In the genomic region with DNA sequence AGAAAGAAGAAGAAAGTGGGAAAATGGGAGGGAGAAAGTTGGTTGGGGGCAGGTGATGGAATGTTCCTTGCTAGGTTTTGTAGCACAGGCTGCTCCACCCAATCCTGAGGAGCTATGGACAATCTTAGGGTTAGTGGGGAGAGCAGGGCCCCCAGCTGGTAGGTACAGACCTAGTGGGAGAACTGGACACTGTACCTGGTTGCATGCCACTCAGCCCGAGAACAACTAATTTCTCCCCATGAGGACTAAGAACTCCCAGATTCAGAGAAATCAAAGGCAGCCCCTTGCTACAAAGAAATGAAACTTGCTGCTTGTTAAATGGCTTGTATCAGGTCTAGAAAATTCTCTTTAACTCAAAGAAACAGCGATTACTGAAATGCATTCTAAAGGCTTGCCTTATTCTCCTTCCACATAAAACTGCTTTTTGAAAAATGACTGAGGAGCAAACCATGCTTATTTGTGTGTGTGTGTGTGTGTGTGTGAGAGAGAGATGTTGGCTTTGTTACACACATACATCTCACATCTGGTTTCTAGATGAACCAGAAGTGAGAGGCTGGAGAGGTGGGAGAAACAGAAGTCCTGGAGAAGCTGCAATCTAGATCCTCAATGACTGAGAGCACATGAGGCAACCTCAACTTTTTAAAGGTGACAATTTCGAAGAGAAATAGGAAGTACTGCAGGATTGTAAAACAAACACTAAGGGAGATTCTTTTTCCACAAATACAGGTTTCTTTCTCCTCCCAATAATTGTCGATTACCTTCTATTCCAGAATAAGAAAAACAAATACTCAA, we compare ENCODE assay signal across 14 cellular contexts. TPM values are rescaled to one million over a fixed set of nuclear protein-coding genes. Genes with fewer than 3 reads are reported as not detected.
A peak's percentile ranks its signal among the peaks of the same experiment; 100 is the strongest.
DNase-seq lines count a peak whose midpoint lies in the region; ATAC-seq, FAIRE-seq and TF ChIP-seq lines count a peak whose summit lies in the region.
"Had no signal": no experiment of that assay in that cellular context is flagged by ENCODE, and none has a peak within 500 bp of the region (broad histone marks: within the 10 kb centered on the region; RNA-seq: fewer than 3 reads in every experiment).

No MANE protein-coding gene starts in this region.

- peaks cover 98% of the 10 kb centered on the region for H3K4me1 Mint-ChIP-seq in activated naive CD4-positive, alpha-beta T cell treated with anti-CD3 and anti-CD28 coated beads, Interleukin-2, amount 50 U/mL, for 24 hours
- H3K4me1 Mint-ChIP-seq in dendritic cell treated with granulocyte-macrophage colony-stimulating factor and Interleukin-4, amounts not matched to agents 40 ng/mL and 50 ng/mL, for 4 days (ENCODE audit: low read depth), result peaks cover 87% of the 10 kb centered on the region

- no peaks in the 10 kb centered on the region for H4K20me1 ChIP-seq in HepG2 (ENCODE audit: insufficient read depth, low read length)

- no peaks in the 10 kb centered on the region for H3K9me3 Mint-ChIP-seq in activated naive CD4-positive, alpha-beta T cell treated with anti-CD3 and anti-CD28 coated beads, Interleukin-2, amount 50 U/mL, for 24 hours
- H3K9me3 Mint-ChIP-seq in dendritic cell treated with granulocyte-macrophage colony-stimulating factor and Interleukin-4, amounts not matched to agents 40 ng/mL and 50 ng/mL, for 4 days, result no peaks in the 10 kb centered on the region

- in situ Hi-C loops in HepG2 (cut with HindIII; ENCODE audit: extremely low pct_ligation_motif_present, low pct_unique_long_range_greater_than_20kb) (no loop called here), gastrocnemius medialis (cut with MboI; ENCODE audit: low sequenced_read_pairs in 4 of 4) (no loop called here)

- H3K36me3 ChIP-seq in HepG2 (replicated peaks in 1 of 2; ENCODE audit: control insufficient read depth in 1 of 2, insufficient read depth in 2 of 2, low read length in 2 of 2) (no peaks in the 10 kb centered on the region), gastrocnemius medialis (no peaks in the 10 kb centered on the region)
- H3K36me3 ChIP-seq: MG63 had no signal

- no TSS peak for BruUV-seq in HepG2 (replicated peaks; lab: Mats Ljungman, UMichigan)

- no peak overlapping the region for H3K9ac ChIP-seq in HepG2 (ENCODE audit: insufficient read depth, low read depth, low read length)
- H3K9ac ChIP-seq: parathyroid adenoma had no signal

- H3K4me3 Mint-ChIP-seq in activated naive CD4-positive, alpha-beta T cell treated with anti-CD3 and anti-CD28 coated beads, Interleukin-2, amount 50 U/mL, for 24 hours, result peak overlapping the region; percentile 86
- no peak overlapping the region for H3K4me3 Mint-ChIP-seq in dendritic cell treated with granulocyte-macrophage colony-stimulating factor and Interleukin-4, amounts not matched to agents 40 ng/mL and 50 ng/mL, for 4 days

- no peak for TF ChIP-seq RAD21 in HepG2 (CRISPR knock-in tag; IDR thresholded peaks at IDR 0.05)

- H3K27me3 ChIP-seq in HepG2 (ENCODE audit: control insufficient read depth in 1 of 2, insufficient read depth in 2 of 2, low read length in 2 of 2) (0 out of 5 replicates have a peak, but pooled peaks cover 0 to 10% of the 10 kb centered on the region in 2 experiments), gastrocnemius medialis (no peaks in the 10 kb centered on the region)

- TF ChIP-seq CTCF in HepG2 (CRISPR knock-in tag; IDR thresholded peaks at IDR 0.05), result no peak
- no peak for TF ChIP-seq CTCF in gastrocnemius medialis (IDR thresholded peaks at IDR 0.05 in 4 of 5, conservative IDR thresholded peaks at IDR 0.05 in 1 of 5)

- ATAC-seq in GM21825 (IDR thresholded peaks at IDR 0.05; ENCODE audit: unreplicated experiment), result no peak
- ATAC-seq in HepG2, result no peak
- ATAC-seq in gastrocnemius medialis, result no peak

- H3K27me3 Mint-ChIP-seq in activated naive CD4-positive, alpha-beta T cell treated with anti-CD3 and anti-CD28 coated beads, Interleukin-2, amount 50 U/mL, for 24 hours, result no peaks in the 10 kb centered on the region
- H3K27me3 Mint-ChIP-seq in dendritic cell treated with granulocyte-macrophage colony-stimulating factor and Interleukin-4, amounts not matched to agents 40 ng/mL and 50 ng/mL, for 4 days, result no peaks in the 10 kb centered on the region

- no peak for TF ChIP-seq EP300 in HepG2 (IDR thresholded peaks at IDR 0.05; ENCODE audit: low read depth in 2 of 2, low read length in 2 of 2)
- TF ChIP-seq EP300 in HepG2 (CRISPR knock-in tag; IDR thresholded peaks at IDR 0.05; ENCODE audit: borderline replicate concordance), result no peak

- H3K27ac ChIP-seq in HepG2 (ENCODE audit: extremely low read length, insufficient read depth, low read length), result no peak overlapping the region
- H3K27ac ChIP-seq in gastrocnemius medialis, result no peak overlapping the region
- H3K27ac ChIP-seq: parathyroid adenoma had no signal

- no peaks in the 10 kb centered on the region for H3K79me2 ChIP-seq in HepG2 (ENCODE audit: insufficient read depth, low read length)
- H3K79me2 ChIP-seq: parathyroid adenoma had no signal

- WGBS in HepG2 (ENCODE audit: low lambda C conversion rate), result 0% methylated on average over 4 of the region's 4 CpGs

- H3K4me3 ChIP-seq in HepG2 (replicated peaks in 1 of 3; ENCODE audit: insufficient read depth in 1 of 3, low read depth in 2 of 3, low read length in 3 of 3) (no peak overlapping the region), gastrocnemius medialis (no peak overlapping the region)
- H3K4me3 ChIP-seq: MG63 had no signal

- POLR2A ChIA-PET in HepG2 (lab: Yijun Ruan, JAX), result no interaction called here

- H3K27ac Mint-ChIP-seq in activated naive CD4-positive, alpha-beta T cell treated with anti-CD3 and anti-CD28 coated beads, Interleukin-2, amount 50 U/mL, for 24 hours, result peak overlapping the region; percentile 99
- H3K27ac Mint-ChIP-seq in dendritic cell treated with granulocyte-macrophage colony-stimulating factor and Interleukin-4, amounts not matched to agents 40 ng/mL and 50 ng/mL, for 4 days, result peak overlapping the region; percentile 67

- DNase-seq in activated naive CD4-positive, alpha-beta T cell (lab: John Stamatoyannopoulos, UW), result no peak
- DNase-seq in NOMO-1 treated with dmso at 0.1 percent for 144 hours (lab: John Stamatoyannopoulos, UW; ENCODE audit: unreplicated experiment) (peak; percentile 50), 8988T (no peak), HepG2 (ENCODE audit: low spot score) (no peak), gastrocnemius medialis (no peak)
- DNase-seq: mesendoderm; MG63; NCI-H446; stimulated activated CD8-positive, alpha-beta memory T cell treated with anti-CD3 and anti-CD28 coated beads, Interleukin-4, amount 100 ng/mL, for 48 hours had no signal

- peaks cover 5% of the 10 kb centered on the region for H3K36me3 Mint-ChIP-seq in activated naive CD4-positive, alpha-beta T cell treated with anti-CD3 and anti-CD28 coated beads, Interleukin-2, amount 50 U/mL, for 24 hours
- peaks cover 28% of the 10 kb centered on the region for H3K36me3 Mint-ChIP-seq in dendritic cell treated with granulocyte-macrophage colony-stimulating factor and Interleukin-4, amounts not matched to agents 40 ng/mL and 50 ng/mL, for 4 days (ENCODE audit: low read depth)

- FAIRE-seq in HepG2 (lab: Jason Lieb, UNC), result no peak
- FAIRE-seq: G401.6 had no signal

- TF ChIP-seq POLR2A in HepG2 (IDR thresholded peaks at IDR 0.05; ENCODE audit: insufficient read depth in 1 of 2, low read depth in 2 of 2, low read length in 2 of 2) (no peak), gastrocnemius medialis (IDR thresholded peaks at IDR 0.05) (no peak)

- no peak overlapping the region for H3K4me2 ChIP-seq in HepG2 (ENCODE audit: low read depth, low read length)

- H3K4me1 ChIP-seq in HepG2 (ENCODE audit: insufficient read depth, low read length) (no peaks in the 10 kb centered on the region), gastrocnemius medialis (peaks cover 0 to 9% of the 10 kb centered on the region in 2 donors)
- H3K4me1 ChIP-seq: parathyroid adenoma had no signal

- no peaks in the 10 kb centered on the region for H3K9me3 ChIP-seq in HepG2 (ENCODE audit: low read length)
- no peaks in the 10 kb centered on the region for H3K9me3 ChIP-seq in gastrocnemius medialis
- H3K9me3 ChIP-seq: MG63 had no signal

- no peak overlapping the region for H2AFZ ChIP-seq in HepG2 (ENCODE audit: low read length)
- H2AFZ ChIP-seq: parathyroid adenoma had no signal

- CTCF ChIA-PET in HepG2 (lab: Yijun Ruan, JAX; ENCODE audit: low intra/inter-chr PET ratio, low total read pairs), result no interaction called here

- intact Hi-C loops in dendritic cell treated with granulocyte-macrophage colony-stimulating factor and Interleukin-4, amounts not matched to agents 40 ng/mL and 50 ng/mL, for 4 days (cut with micrococcal nuclease), result loop anchor here (5.0 kb wide), 1 partner anchor 43 kb away; no protein-coding TSS in a partner anchor
- intact Hi-C loops in HepG2 (cut with micrococcal nuclease; ENCODE audit: unreplicated experiment) (no loop called here), gastrocnemius medialis (cut with DNase I; ENCODE audit: low total_unique reads) (no loop called here)

TF ChIP-seq in HepG2, 621 proteins besides CTCF, POLR2A, EP300 and RAD21 (continues in another document):
- no peak for TF ChIP-seq ZNF143 (CRISPR knock-in tag; IDR thresholded peaks at IDR 0.05)

RNA-seq across cellular contexts. Expression of gene FYB1, which starts 28.9 kb away (rescaled TPM):
- total RNA-seq in HepG2 (2016; rRNA removed; fragmentation: Illumina TruSeq; extraction: Trizol) (not detected in 2 replicates), gastrocnemius medialis (1 to 10 TPM; 1.1 to 5.6 (median 2.6) TPM)
- total RNA-seq in HepG2 (2016; cell fraction: cytosol; rRNA removed; fragmentation: Illumina TruSeq; extraction: Trizol; ENCODE audit: low read depth), result not detected in 2 replicates
- not detected in 2 replicates for total RNA-seq in HepG2 (2016; cell fraction: insoluble cytoplasmic fraction; rRNA removed; fragmentation: Illumina TruSeq; extraction: Trizol)
- total RNA-seq in HepG2 (2016; cell fraction: membrane; rRNA removed; fragmentation: Illumina TruSeq; extraction: Trizol), result not detected in 2 replicates
- not detected in 2 replicates for total RNA-seq in HepG2 (2016; cell fraction: nucleus; rRNA removed; fragmentation: Illumina TruSeq; extraction: Trizol)
- 0.03 TPM in 1 of 2 replicates, not detected in the other for polyA plus RNA-seq in HepG2 (2011; rRNA removed)
- polyA plus RNA-seq in HepG2 (2011; cell fraction: cytosol; rRNA removed), result not detected in 2 replicates
- polyA plus RNA-seq in HepG2 (2011; cell fraction: nucleus; rRNA removed), result 0.03 and 0.12 TPM in 2 replicates
- polyA plus RNA-seq in HepG2 (2012), result 0.11 TPM in 1 of 2 replicates, not detected in the other
- not detected in 2 replicates for polyA plus RNA-seq in HepG2 (2016; cell fraction: cytosol; fragmentation: Illumina TruSeq; extraction: Trizol; ENCODE audit: low read depth)
- polyA plus RNA-seq in HepG2 (2016; cell fraction: insoluble cytoplasmic fraction; fragmentation: Illumina TruSeq; extraction: Trizol; ENCODE audit: low read depth), result not detected in 2 replicates
- not detected in 2 replicates for polyA plus RNA-seq in HepG2 (2016; cell fraction: membrane; fragmentation: Illumina TruSeq; extraction: Trizol; ENCODE audit: low read depth)
- polyA plus RNA-seq in HepG2 (2016; cell fraction: nucleus; fragmentation: Illumina TruSeq; extraction: Trizol; ENCODE audit: insufficient read depth, low read depth), result not detected in 2 replicates
- polyA minus RNA-seq in HepG2 (2011; rRNA and poly(A)+ RNA removed; ENCODE audit: low replicate concordance), result 0.28 TPM in 1 of 2 replicates, not detected in the other
- not detected in 2 replicates for polyA minus RNA-seq in HepG2 (2011; cell fraction: cytosol; rRNA and poly(A)+ RNA removed)
- polyA minus RNA-seq in HepG2 (2011; cell fraction: nucleus; rRNA and poly(A)+ RNA removed), result 0.12 and 0.26 TPM in 2 replicates
